Comparison of ENCODE assay signal across 24 cellular contexts in genomic region chr6:168038576-168039140, GRCh38. TPM values are rescaled to one million over a fixed set of nuclear protein-coding genes. Genes with fewer than 3 reads are reported as not detected.
"Had no signal": no experiment of that assay in that cellular context is flagged by ENCODE, and none has a peak within 500 bp of the region (broad histone marks: within the 10 kb centered on the region; RNA-seq: fewer than 3 reads in every experiment).

No MANE protein-coding gene starts in this region.

- H3K4me3 ChIP-seq: cardiac muscle cell, SK-N-MC had no signal

- ATAC-seq: activated T-helper 17 cell treated with anti-CD3 and anti-CD28 coated beads, Interleukin-2, amount 50 U/mL, for 72 hours; PC-3 had no signal

- H3K27ac ChIP-seq: brain microvascular endothelial cell, cardiac muscle cell, SK-N-MC, VCaP had no signal

- H3K36me3 ChIP-seq: brain microvascular endothelial cell, cardiac muscle cell had no signal

- DNase-seq: activated CD4-positive, alpha-beta memory T cell treated with anti-CD3 and anti-CD28 coated beads for 36 hours; activated CD4-positive, alpha-beta T cell treated with anti-CD3 and anti-CD28 coated beads, Interleukin-2, amount 10 ng/mL, durations not matched to agents 7 days and 5 days; activated CD4-positive, CD25-positive, alpha-beta regulatory T cell; activated gamma-delta T cell; activated naive CD4-positive, alpha-beta T cell treated with anti-CD3 and anti-CD28 coated beads for 36 hours; activated T-cell treated with anti-CD3 and anti-CD28 coated beads for 4 hours; activated T-cell treated with anti-CD3 and anti-CD28 coated beads, Interleukin-2, amount 50 U/mL, for 48 hours; amygdala; brain microvascular endothelial cell; Karpas-422; NCI-H1105 treated with DMSO at 0.1 percent for 48 hours; NCI-H1436 treated with DMSO at 0.1 percent for 48 hours; NCI-H187; NCI-H2081; NCI-H446; NCI-H524; T-helper 1 cell had no signal

- H3K27me3 ChIP-seq: brain microvascular endothelial cell had no signal

RNA-seq across cellular contexts. Expression of gene FRMD1, which starts 40.4 kb away (rescaled TPM):
- total RNA-seq: activated CD4-positive, alpha-beta memory T cell treated with anti-CD3 and anti-CD28 coated beads for 36 hours; activated CD4-positive, alpha-beta T cell treated with anti-CD3 and anti-CD28 coated beads, Interleukin-2, amount 10 ng/mL, durations not matched to agents 7 days and 5 days; activated CD8-positive, alpha-beta memory T cell treated with anti-CD3 and anti-CD28 coated beads for 36 hours; activated naive CD4-positive, alpha-beta T cell treated with anti-CD3 and anti-CD28 coated beads for 36 hours; activated T-helper 17 cell treated with anti-CD3 and anti-CD28 coated beads, Interleukin-2, amount 50 U/mL, for 72 hours; PC-3; T-helper 2 cell treated with Interferon-gamma antibody and Interleukin-4, amounts not matched to agents 100 ng/mL and 5 ng/mL, for 36 hours had no signal

RNA-seq across cellular contexts. Expression of gene KIF25, which starts 41.2 kb away (rescaled TPM):
- total RNA-seq: activated CD4-positive, alpha-beta memory T cell treated with anti-CD3 and anti-CD28 coated beads for 36 hours; activated CD4-positive, alpha-beta T cell treated with anti-CD3 and anti-CD28 coated beads, Interleukin-2, amount 10 ng/mL, durations not matched to agents 7 days and 5 days; activated CD8-positive, alpha-beta memory T cell treated with anti-CD3 and anti-CD28 coated beads for 36 hours; activated naive CD4-positive, alpha-beta T cell treated with anti-CD3 and anti-CD28 coated beads for 36 hours; PC-3; T-helper 2 cell treated with Interferon-gamma antibody and Interleukin-4, amounts not matched to agents 100 ng/mL and 5 ng/mL, for 36 hours had no signal
